In genomic region chr2:159030674-159031380, GRCh38 we compare ENCODE assay signal across 8 cellular contexts.
DNase-seq lines count a peak whose midpoint lies in the region; ATAC-seq and TF ChIP-seq lines count a peak whose summit lies in the region.

No MANE protein-coding gene starts in this region.

- intact Hi-C loops in Calu3 (cut with micrococcal nuclease; ENCODE audit: unreplicated experiment), result loop anchor here (5.0 kb wide), 1 partner anchor 129 kb away; no protein-coding TSS in a partner anchor

- no peaks in the 10 kb centered on the region for H3K36me3 ChIP-seq in parathyroid adenoma (ENCODE audit: control insufficient read depth, insufficient read depth, low read length)

- no peak overlapping the region for H3K9ac ChIP-seq in parathyroid adenoma

- CTCF ChIA-PET in Calu3 (lab: Charles Lee), result interaction anchor here (0.6 to 1.9 kb wide), 3 partner anchors 55 to 88 kb away, joined by 3 to 8 read pairs (median 8); no protein-coding TSS in a partner anchor

- no peak overlapping the region for H3K4me2 ChIP-seq in parathyroid adenoma (ENCODE audit: low read length)

- H3K27me3 ChIP-seq in foreskin keratinocyte (no peaks in the 10 kb centered on the region), parathyroid adenoma (ENCODE audit: control insufficient read depth, insufficient read depth, low read length) (no peaks in the 10 kb centered on the region)

- H3K9me3 ChIP-seq in parathyroid adenoma (ENCODE audit: control insufficient read depth, low read length), result no peaks in the 10 kb centered on the region

- H3K36me3 Mint-ChIP-seq in Calu3 (ENCODE audit: insufficient read depth, unreplicated experiment), result peaks cover 11% of the 10 kb centered on the region

- BruUV-seq in Calu3 (replicated peaks; lab: Mats Ljungman, UMichigan), result no TSS peak

- peak; percentile 23 for DNase-seq in Calu3
- peak in 1 of 2 donors; percentile 45 for DNase-seq in foreskin keratinocyte
- DNase-seq in Kasumi-1 (lab: John Stamatoyannopoulos, UW), result no peak
- DNase-seq in stimulated activated CD4-positive, alpha-beta T cell treated with anti-CD3 and anti-CD28 coated beads, Interleukin-1b, Interleukin-23, amount 100 ng/mL, for 48 hours, result no peak

- H2AFZ ChIP-seq in parathyroid adenoma, result peak overlapping the region; percentile 31

- ATAC-seq in SK-N-SH treated with all-trans-retinoic acid at 6 μM for 48 hours (peak; percentile 96), foreskin keratinocyte (peak; percentile 65), HG02759 (IDR thresholded peaks at IDR 0.05; ENCODE audit: unreplicated experiment) (no peak), HG02884 (IDR thresholded peaks at IDR 0.05; ENCODE audit: unreplicated experiment) (no peak)

- H3K4me1 ChIP-seq in foreskin keratinocyte (peaks cover 13% of the 10 kb centered on the region), parathyroid adenoma (peaks cover 4% of the 10 kb centered on the region)

- H3K27me3 Mint-ChIP-seq in Calu3 (ENCODE audit: unreplicated experiment), result no peaks in the 10 kb centered on the region

- H3K27ac Mint-ChIP-seq in Calu3 (ENCODE audit: unreplicated experiment), result peak overlapping the region; percentile 28

- H3K9me3 Mint-ChIP-seq in Calu3 (ENCODE audit: low read depth, unreplicated experiment), result no peaks in the 10 kb centered on the region

- no peak overlapping the region for H3K4me3 Mint-ChIP-seq in Calu3 (ENCODE audit: low read depth, unreplicated experiment)

- H3K27ac ChIP-seq in foreskin keratinocyte (no peak overlapping the region), parathyroid adenoma (peak overlapping the region; percentile 37)

- H3K4me1 Mint-ChIP-seq in Calu3 (ENCODE audit: low read depth, unreplicated experiment), result peaks cover 33% of the 10 kb centered on the region

- H3K4me3 ChIP-seq in parathyroid adenoma (ENCODE audit: low read depth, low read length), result no peak overlapping the region

- no peaks in the 10 kb centered on the region for H3K79me2 ChIP-seq in parathyroid adenoma

- TF ChIP-seq CTCF in Calu3 (IDR thresholded peaks at IDR 0.05; ENCODE audit: unreplicated experiment), result no peak
- no peak for TF ChIP-seq CTCF in foreskin keratinocyte (conservative IDR thresholded peaks at IDR 0.05)
- no peak for TF ChIP-seq CTCF in parathyroid adenoma (IDR thresholded peaks at IDR 0.05)

TF ChIP-seq in SK-N-SH treated with all-trans-retinoic acid at 6 μM for 48 hours, 23 proteins besides CTCF, POLR2A, EP300 and RAD21:
- TF ChIP-seq ISL1 (CRISPR knock-in tag; IDR thresholded peaks at IDR 0.05) (peak; percentile 52), ZNF565 (CRISPR knock-in tag; conservative IDR thresholded peaks at IDR 0.05; ENCODE audit: low read depth) (no peak), TOX (CRISPR knock-in tag; IDR thresholded peaks at IDR 0.05; ENCODE audit: borderline replicate concordance) (no peak), GLIS3 (CRISPR knock-in tag; IDR thresholded peaks at IDR 0.05) (no peak; the same call in 1 of the 2 replicates), TCF4 (CRISPR knock-in tag; IDR thresholded peaks at IDR 0.05; ENCODE audit: borderline replicate concordance) (0 out of 2 replicates have a peak, but pooled peaks have one; percentile 12), PPARA (CRISPR knock-in tag; IDR thresholded peaks at IDR 0.05; ENCODE audit: borderline replicate concordance) (no peak), POU6F1 (CRISPR knock-in tag; IDR thresholded peaks at IDR 0.05; ENCODE audit: borderline replicate concordance, low read depth) (no peak), CSDC2 (CRISPR knock-in tag; IDR thresholded peaks at IDR 0.05) (0 out of 2 replicates have a peak, but pooled peaks have one; percentile 53), ZFP3 (CRISPR knock-in tag; IDR thresholded peaks at IDR 0.05) (no peak), ZFP30 (CRISPR knock-in tag; IDR thresholded peaks at IDR 0.05) (no peak)
- TF ChIP-seq, protein P1, sequence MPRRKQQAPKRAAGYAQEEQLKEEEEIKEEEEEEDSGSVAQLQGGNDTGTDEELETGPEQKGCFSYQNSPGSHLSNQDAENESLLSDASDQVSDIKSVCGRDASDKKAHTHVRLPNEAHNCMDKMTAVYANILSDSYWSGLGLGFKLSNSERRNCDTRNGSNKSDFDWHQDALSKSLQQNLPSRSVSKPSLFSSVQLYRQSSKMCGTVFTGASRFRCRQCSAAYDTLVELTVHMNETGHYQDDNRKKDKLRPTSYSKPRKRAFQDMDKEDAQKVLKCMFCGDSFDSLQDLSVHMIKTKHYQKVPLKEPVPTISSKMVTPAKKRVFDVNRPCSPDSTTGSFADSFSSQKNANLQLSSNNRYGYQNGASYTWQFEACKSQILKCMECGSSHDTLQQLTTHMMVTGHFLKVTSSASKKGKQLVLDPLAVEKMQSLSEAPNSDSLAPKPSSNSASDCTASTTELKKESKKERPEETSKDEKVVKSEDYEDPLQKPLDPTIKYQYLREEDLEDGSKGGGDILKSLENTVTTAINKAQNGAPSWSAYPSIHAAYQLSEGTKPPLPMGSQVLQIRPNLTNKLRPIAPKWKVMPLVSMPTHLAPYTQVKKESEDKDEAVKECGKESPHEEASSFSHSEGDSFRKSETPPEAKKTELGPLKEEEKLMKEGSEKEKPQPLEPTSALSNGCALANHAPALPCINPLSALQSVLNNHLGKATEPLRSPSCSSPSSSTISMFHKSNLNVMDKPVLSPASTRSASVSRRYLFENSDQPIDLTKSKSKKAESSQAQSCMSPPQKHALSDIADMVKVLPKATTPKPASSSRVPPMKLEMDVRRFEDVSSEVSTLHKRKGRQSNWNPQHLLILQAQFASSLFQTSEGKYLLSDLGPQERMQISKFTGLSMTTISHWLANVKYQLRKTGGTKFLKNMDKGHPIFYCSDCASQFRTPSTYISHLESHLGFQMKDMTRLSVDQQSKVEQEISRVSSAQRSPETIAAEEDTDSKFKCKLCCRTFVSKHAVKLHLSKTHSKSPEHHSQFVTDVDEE (CRISPR knock-in tag; IDR thresholded peaks at IDR 0.05), result no peak

Comparison
In these comparisons a context has a peak if more than half of its experiments do, and no peak if none do; other contexts are left out.
1. ATAC-seq: peak in SK-N-SH treated with all-trans-retinoic acid at 6 μM for 48 hours (single experiment) and foreskin keratinocyte (single experiment); none in HG02759 (single experiment) and HG02884 (single experiment).